In genomic region chr3:157204431-157204830, GRCh38 we compare ENCODE assay signal across 8 cellular contexts. TPM values are rescaled to one million over a fixed set of nuclear protein-coding genes. Genes with fewer than 3 reads are reported as not detected.
DNase-seq lines count a peak whose midpoint lies in the region; ATAC-seq and TF ChIP-seq lines count a peak whose summit lies in the region.

No MANE protein-coding gene starts in this region.

- DNase-seq in cardiac muscle cell (ENCODE audit: low read depth in 1 of 2, low spot score in 1 of 2) (peak; percentile 19 to 76), Right ventricle myocardium inferior (ENCODE audit: missing footprints) (no peak), RPMI8226 (peak; percentile 43), foreskin keratinocyte (peak; percentile 6 to 13), transverse colon (no peak)
- no peak for DNase-seq in activated naive CD4-positive, alpha-beta T cell (lab: John Stamatoyannopoulos, UW)

- H3K4me3 ChIP-seq in cardiac muscle cell = no peak overlapping the region
- no peak overlapping the region for H3K4me3 ChIP-seq in transverse colon

- TF ChIP-seq CTCF in cardiac muscle cell (IDR thresholded peaks at IDR 0.05; ENCODE audit: low read depth, low read length) (peak; percentile 52), foreskin keratinocyte (conservative IDR thresholded peaks at IDR 0.05) (peak; percentile 79), transverse colon (IDR thresholded peaks at IDR 0.05) (peak; percentile 34 to 47 (median 36))

- WGBS in transverse colon (ENCODE audit: low coverage in 1 of 2), 2 donors = 25 to 44% methylated on average over 1 of the region's 1 CpG

- H3K27me3 ChIP-seq in cardiac muscle cell = no peaks in the 10 kb centered on the region
- no peaks in the 10 kb centered on the region for H3K27me3 ChIP-seq in foreskin keratinocyte
- no peaks in the 10 kb centered on the region for H3K27me3 ChIP-seq in transverse colon

- no peak for TF ChIP-seq POLR2A in transverse colon (IDR thresholded peaks at IDR 0.05)

- H3K36me3 ChIP-seq in cardiac muscle cell = no peaks in the 10 kb centered on the region
- no peaks in the 10 kb centered on the region for H3K36me3 ChIP-seq in transverse colon

- in situ Hi-C loops in transverse colon (cut with MboI; ENCODE audit: low pct_ligation_motif_present in 1 of 4, low pct_unique_long_range_greater_than_20kb in 1 of 4, low sequenced_read_pairs in 3 of 4) = loop anchor here (10.0 to 25.0 kb wide), 2 partner anchors 283 to 290 kb away; no protein-coding TSS in a partner anchor

- no peak for TF ChIP-seq EP300 in transverse colon (IDR thresholded peaks at IDR 0.05; ENCODE audit: low read depth)

- intact Hi-C loops in Right ventricle myocardium inferior (cut with DNase I) = loop anchor here (2.0 to 10.0 kb wide), 3 partner anchors 33 to 288 kb away; no protein-coding TSS in a partner anchor
- intact Hi-C loops in transverse colon (cut with DNase I; ENCODE audit: low total_unique reads) = loop anchor here (5.0 kb wide), 1 partner anchor 293 kb away; no protein-coding TSS in a partner anchor

- H3K4me1 ChIP-seq in cardiac muscle cell (ENCODE audit: low read depth) (no peaks in the 10 kb centered on the region), foreskin keratinocyte (no peaks in the 10 kb centered on the region), transverse colon (peaks cover 0 to 6% (median 2%) of the 10 kb centered on the region in 4 donors)

- no peaks in the 10 kb centered on the region for H3K9me3 ChIP-seq in cardiac muscle cell (ENCODE audit: low read depth)
- H3K9me3 ChIP-seq in transverse colon = no peaks in the 10 kb centered on the region

- ATAC-seq in Right ventricle myocardium inferior (no peak), foreskin keratinocyte (no peak), HG03097 (IDR thresholded peaks at IDR 0.05; ENCODE audit: low FRiP score, unreplicated experiment) (no peak), GM21390 (IDR thresholded peaks at IDR 0.05; ENCODE audit: unreplicated experiment) (no peak)

- H3K27ac ChIP-seq in cardiac muscle cell (no peak overlapping the region), foreskin keratinocyte (no peak overlapping the region), transverse colon (no peak overlapping the region)

RNA-seq across cellular contexts. Expression of gene CCNL1, which starts 44.5 kb away (rescaled TPM):
- total RNA-seq in cardiac muscle cell = 142 and 223 TPM in 2 replicates
- polyA plus RNA-seq in cardiac muscle cell = 87.6 and 101 TPM in 2 replicates
- 21.2 TPM for total RNA-seq in Right ventricle myocardium inferior
- total RNA-seq in foreskin keratinocyte = 59.0 and 65.0 TPM in 2 replicates
- 21.4 and 23.7 TPM in 2 replicates for polyA plus RNA-seq in foreskin keratinocyte
- total RNA-seq in transverse colon = 100 to 1,000 TPM; 288 to 422 (median 308) TPM

Comparison
In these comparisons a context has a peak if more than half of its experiments do, and no peak if none do; other contexts are left out.
1. DNase-seq: peak in cardiac muscle cell (2 of 2), RPMI8226 (single experiment) and foreskin keratinocyte (2 of 2); none in Right ventricle myocardium inferior (single experiment), transverse colon (single experiment) and activated naive CD4-positive, alpha-beta T cell (0 of 4).
2. Peak in every context shown above with its lines, with median percentiles within 50 percentile points of each other: CTCF ChIP-seq.